ENCODE assay signal across 6 cellular contexts in genomic region chr11:62379586-62379985, GRCh38. TPM values are rescaled to one million over a fixed set of nuclear protein-coding genes. Genes with fewer than 3 reads are reported as not detected.
"Had no signal": no experiment of that assay in that cellular context is flagged by ENCODE, and none has a peak within 500 bp of the region (broad histone marks: within the 10 kb centered on the region; RNA-seq: fewer than 3 reads in every experiment).

No MANE protein-coding gene starts in this region.

RNA-seq across cellular contexts. Expression of gene SCGB1A1, which starts 39.2 kb away (rescaled TPM):
- total RNA-seq: activated CD8-positive, alpha-beta T cell treated with anti-CD3 and anti-CD28 coated beads, Interleukin-2, amount 10 ng/mL, durations not matched to agents 7 days and 5 days; aorta; NCI-H460; OCI-LY7; RPMI7951; T-helper 17 cell had no signal
